ENCODE assay signal across 9 cellular contexts in genomic region chr5:131536211-131536826, GRCh38.
DNase-seq lines count a peak whose midpoint lies in the region; ATAC-seq and TF ChIP-seq lines count a peak whose summit lies in the region.
"Had no signal": no experiment of that assay in that cellular context is flagged by ENCODE, and none has a peak within 500 bp of the region (broad histone marks: within the 10 kb centered on the region; RNA-seq: fewer than 3 reads in every experiment).

No MANE protein-coding gene starts in this region.

- intact Hi-C loops in mammary epithelial cell (cut with micrococcal nuclease) = no loop called here

- H3K27me3 ChIP-seq in mammary epithelial cell (ENCODE audit: insufficient read depth, low read length) = no peaks in the 10 kb centered on the region

- H3K9ac ChIP-seq in mammary epithelial cell (ENCODE audit: insufficient read depth, low read length) = no peak overlapping the region

- WGBS in mammary epithelial cell (ENCODE audit: low coverage, missing lambda C conversion rate) = 97% methylated on average over 6 of the region's 6 CpGs

- H4K20me1 ChIP-seq in mammary epithelial cell (ENCODE audit: insufficient read depth, low read length) = no peaks in the 10 kb centered on the region

- CTCF ChIA-PET in mammary epithelial cell (lab: Charles Lee; ENCODE audit: low non-redundant PET) = no interaction called here

- peak; percentile 25 for DNase-seq in A172 (ENCODE audit: low spot score)
- peak; percentile 65 for DNase-seq in NCI-H524 treated with DMSO at 0.1 percent for 48 hours (lab: John Stamatoyannopoulos, UW)
- DNase-seq in choroid plexus epithelial cell (ENCODE audit: low read depth) = peak; percentile 71
- no peak for DNase-seq in mammary epithelial cell
- no peak for DNase-seq in inferior parietal cortex (ENCODE audit: extremely low spot score)

- in situ Hi-C loops in mammary epithelial cell (cut with MboI; ENCODE audit: low sequenced_read_pairs in 2 of 2) = no loop called here

- peaks cover 16% of the 10 kb centered on the region for H3K4me1 ChIP-seq in mammary epithelial cell (ENCODE audit: insufficient read depth, low read length)

- no TSS peak for BruUV-seq in mammary epithelial cell (replicated peaks; lab: Mats Ljungman, UMichigan)

- no peak for TF ChIP-seq CTCF in choroid plexus epithelial cell (conservative IDR thresholded peaks at IDR 0.05; ENCODE audit: low read depth, low read length)
- no peak for TF ChIP-seq CTCF in mammary epithelial cell (conservative IDR thresholded peaks at IDR 0.05 in 1 of 2, IDR thresholded peaks at IDR 0.05 in 1 of 2; ENCODE audit: extremely low read depth in 1 of 2, insufficient read depth in 1 of 2, low read depth in 1 of 2, low read length in 2 of 2)

- H2AFZ ChIP-seq in mammary epithelial cell (ENCODE audit: low read depth, low read length) = no peak overlapping the region

- H3K4me3 ChIP-seq in choroid plexus epithelial cell (ENCODE audit: low read depth, low read length) (no peak overlapping the region), mammary epithelial cell (replicated peaks in 1 of 3; ENCODE audit: insufficient read depth in 1 of 3, low read depth in 2 of 3, low read length in 3 of 3) (no peak overlapping the region)
- H3K4me3 ChIP-seq: skin epidermis had no signal

- ATAC-seq in GM18861 (IDR thresholded peaks at IDR 0.05; ENCODE audit: unreplicated experiment) (peak; percentile 85), HG02943 (IDR thresholded peaks at IDR 0.05; ENCODE audit: low read depth, unreplicated experiment) (peak; percentile 84)

- dilution Hi-C loops in mammary epithelial cell (cut with HindIII; ENCODE audit: low sequenced_read_pairs) = no loop called here

- H3K27ac ChIP-seq in temporal lobe (ENCODE audit: low read depth, low read length) (peak overlapping the region; percentile 58), mammary epithelial cell (ENCODE audit: insufficient read depth, low read depth, low read length) (no peak overlapping the region)
- H3K27ac ChIP-seq: skin epidermis had no signal

- H3K36me3 ChIP-seq in mammary epithelial cell (ENCODE audit: insufficient read depth, low read length) = no peaks in the 10 kb centered on the region

- no peak overlapping the region for H3K4me2 ChIP-seq in mammary epithelial cell (ENCODE audit: insufficient read depth, low read depth, low read length)

- H3K9me3 ChIP-seq in mammary epithelial cell (replicated peaks; ENCODE audit: insufficient read depth, low read length) = no peaks in the 10 kb centered on the region

- peaks cover 9% of the 10 kb centered on the region for H3K79me2 ChIP-seq in mammary epithelial cell (ENCODE audit: insufficient read depth, low read length)

Comparison
In these comparisons a context has a peak if more than half of its experiments do, and no peak if none do; other contexts are left out.
1. DNase-seq: peak in A172 (single experiment), NCI-H524 treated with DMSO at 0.1 percent for 48 hours (single experiment) and choroid plexus epithelial cell (single experiment); none in mammary epithelial cell (single experiment) and inferior parietal cortex (single experiment).